19 cellular contexts compared by ENCODE assay signal in the genomic region with DNA sequence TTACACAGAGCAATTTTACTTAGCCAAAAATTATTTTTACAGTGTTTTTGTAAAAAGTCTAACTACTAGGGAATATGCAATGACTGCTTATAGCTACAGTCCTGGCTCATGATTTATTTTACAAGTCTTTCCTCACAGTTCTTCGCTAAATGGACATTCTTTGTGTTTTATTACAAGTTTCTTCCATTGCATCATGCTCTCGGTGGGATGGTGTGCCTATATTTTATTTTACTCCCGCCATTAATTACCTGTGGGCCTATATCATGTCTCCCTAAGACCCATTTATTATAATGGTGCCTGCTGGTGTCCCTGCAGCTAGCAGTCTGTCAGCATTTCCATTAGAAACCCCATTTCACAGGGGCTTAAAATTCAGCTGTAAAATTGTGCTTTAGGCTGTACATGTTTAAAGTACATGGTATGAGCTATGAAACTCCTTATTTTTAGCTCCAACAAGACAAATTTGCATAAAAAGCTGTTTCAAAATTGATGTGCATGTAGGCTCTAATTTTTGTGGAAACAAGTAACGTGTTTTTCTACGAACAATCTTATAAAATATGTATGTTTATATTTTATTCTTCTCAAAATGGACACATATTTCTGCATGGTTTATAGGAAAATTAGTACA.
"Had no signal": no experiment of that assay in that cellular context is flagged by ENCODE, and none has a peak within 500 bp of the region (broad histone marks: within the 10 kb centered on the region; RNA-seq: fewer than 3 reads in every experiment).

No MANE protein-coding gene starts in this region.

- DNase-seq: KBM-7, MV-4-11, NCI-H1048, NCI-H1105, NCI-H1417, NCI-H1436 treated with DMSO at 0.1 percent for 48 hours, NCI-H1694, NCI-H187 treated with DMSO at 0.1 percent for 48 hours, NCI-H2029 treated with DMSO at 0.1 percent for 48 hours, NCI-H2107, NCI-H2227 treated with DMSO at 0.1 percent for 48 hours, NCI-H524, NCI-H526 treated with DMSO at 0.1 percent for 48 hours, NCI-H774, PC-3, SHP77, T-helper 1 cell had no signal

- ATAC-seq: Panc1, PC-3, SK-N-SH treated with all-trans-retinoic acid at 6 μM for 48 hours had no signal
